ENCODE assay signal across 9 cellular contexts in the genomic region with DNA sequence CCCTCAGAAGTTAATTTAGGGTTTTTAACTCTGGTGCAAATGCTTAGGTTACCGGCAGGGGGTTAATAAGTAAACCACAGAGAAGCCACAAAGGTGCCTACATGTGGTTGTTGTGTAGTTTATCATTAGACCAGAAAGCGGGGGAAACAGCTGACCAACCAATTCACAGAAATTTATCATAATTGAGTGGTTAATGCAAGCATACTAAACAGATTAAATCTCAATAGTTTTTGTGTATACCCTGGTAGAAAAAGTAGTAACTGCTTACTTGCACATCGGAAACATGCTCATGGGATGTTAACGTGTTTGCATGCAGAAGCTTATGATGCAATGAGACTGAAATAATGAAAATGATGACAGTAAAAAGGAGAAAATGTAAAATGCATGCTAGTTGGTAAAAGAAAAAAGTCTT.
DNase-seq lines count a peak whose midpoint lies in the region; ATAC-seq, FAIRE-seq and TF ChIP-seq lines count a peak whose summit lies in the region.
"Had no signal": no experiment of that assay in that cellular context is flagged by ENCODE, and none has a peak within 500 bp of the region (broad histone marks: within the 10 kb centered on the region; RNA-seq: fewer than 3 reads in every experiment).

No MANE protein-coding gene starts in this region.

- 0 out of 2 replicates have a peak, but pooled peaks have one; percentile 13 for TF ChIP-seq RAD21 in HCT116 (IDR thresholded peaks at IDR 0.05; ENCODE audit: low read depth)

- no peaks in the 10 kb centered on the region for H3F3A ChIP-seq in Loucy (ENCODE audit: low read depth)

- intact Hi-C loops in HCT116 (cut with micrococcal nuclease), result loop anchor here (5.0 kb wide), 1 partner anchor 315 kb away; a partner anchor contains a TSS
- intact Hi-C loops in kidney (cut with DNase I), result no loop called here

- CTCF ChIA-PET in HCT116 (lab: Charles Lee), result no interaction called here
- CTCF ChIA-PET in activated CD4-positive, alpha-beta memory T cell treated with anti-CD3 and anti-CD28 coated beads, Interleukin-2, amount 10 ng/mL, durations not matched to agents 7 days and 5 days (lab: Charles Lee), result no interaction called here

- H3K9me3 Mint-ChIP-seq in activated CD4-positive, alpha-beta memory T cell treated with anti-CD3 and anti-CD28 coated beads, Interleukin-2, amount 10 ng/mL, durations not matched to agents 7 days and 5 days, result no peaks in the 10 kb centered on the region

- no peaks in the 10 kb centered on the region for H3K36me3 ChIP-seq in HCT116 (ENCODE audit: control insufficient read depth in 1 of 2, insufficient read depth in 2 of 2, low read length in 2 of 2)
- no peaks in the 10 kb centered on the region for H3K36me3 ChIP-seq in Loucy (ENCODE audit: insufficient read depth, low read length)
- no peaks in the 10 kb centered on the region for H3K36me3 ChIP-seq in kidney (ENCODE audit: control insufficient read depth in 1 of 2, insufficient read depth in 2 of 2, low read length in 2 of 2)

- H3K79me2 ChIP-seq in HCT116 (ENCODE audit: insufficient read depth, low read length) (no peaks in the 10 kb centered on the region), Loucy (ENCODE audit: insufficient read depth, low read length) (no peaks in the 10 kb centered on the region)

- no TSS peak for BruUV-seq in HCT116 (replicated peaks; lab: Mats Ljungman, UMichigan)

- H3K9ac ChIP-seq in HCT116 (ENCODE audit: low read length), result no peak overlapping the region
- H3K9ac ChIP-seq in Loucy (ENCODE audit: low read depth, low read length, poor library complexity, severe bottlenecking), result no peak overlapping the region
- H3K9ac ChIP-seq in kidney (ENCODE audit: low read length in 2 of 2), result no peak overlapping the region

- ATAC-seq in GM18508 (IDR thresholded peaks at IDR 0.05; ENCODE audit: insufficient read depth, unreplicated experiment), result peak; percentile 97
- ATAC-seq in HCT116, result peak; percentile 77

- H3K36me3 Mint-ChIP-seq in activated CD4-positive, alpha-beta memory T cell treated with anti-CD3 and anti-CD28 coated beads, Interleukin-2, amount 10 ng/mL, durations not matched to agents 7 days and 5 days (ENCODE audit: low read depth), result no peaks in the 10 kb centered on the region

- H3K4me1 ChIP-seq in HCT116 (ENCODE audit: control insufficient read depth in 1 of 2, insufficient read depth in 2 of 2, low read length in 2 of 2), result peaks cover 4 to 10% of the 10 kb centered on the region in 2 experiments
- H3K4me1 ChIP-seq in Loucy (ENCODE audit: insufficient read depth, low read length, poor library complexity, severe bottlenecking), result peaks cover 26% of the 10 kb centered on the region
- peaks cover 10 to 31% of the 10 kb centered on the region in 2 donors for H3K4me1 ChIP-seq in kidney (ENCODE audit: control insufficient read depth in 1 of 2, insufficient read depth in 1 of 2, low read depth in 1 of 2, low read length in 2 of 2)

- no peak overlapping the region for H3K27ac Mint-ChIP-seq in activated CD4-positive, alpha-beta memory T cell treated with anti-CD3 and anti-CD28 coated beads, Interleukin-2, amount 10 ng/mL, durations not matched to agents 7 days and 5 days

- TF ChIP-seq CTCF in HCT116 (IDR thresholded peaks at IDR 0.05 in 2 of 3, conservative IDR thresholded peaks at IDR 0.05 in 1 of 3; ENCODE audit: borderline replicate concordance in 1 of 3, insufficient read depth in 1 of 3, low read depth in 2 of 3, low read length in 2 of 3) (peak in 2 of 3 experiments; percentile 40 to 49; a peak in 4 of 6 replicates), Loucy (conservative IDR thresholded peaks at IDR 0.05; ENCODE audit: low read length) (peak; percentile 59), kidney (IDR thresholded peaks at IDR 0.05; ENCODE audit: borderline replicate concordance, extremely low read depth, insufficient read depth) (peak; percentile 13), GM10266 (IDR thresholded peaks at IDR 0.05; ENCODE audit: control insufficient read depth, insufficient read depth, low read depth, missing control alignments) (no peak)

- H3K27ac ChIP-seq in HCT116 (ENCODE audit: low read depth, low read length) (no peak overlapping the region), kidney (ENCODE audit: low read depth in 2 of 2, low read length in 2 of 2) (peak overlapping the region in 1 of 2 donors; percentile 28)

- peaks cover 4% of the 10 kb centered on the region for H4K20me1 ChIP-seq in HCT116 (ENCODE audit: insufficient read depth)
- H4K20me1 ChIP-seq in Loucy (ENCODE audit: insufficient read depth, low read length, poor library complexity, severe bottlenecking), result peaks cover 40% of the 10 kb centered on the region

- H3K27me3 ChIP-seq in HCT116 (ENCODE audit: insufficient read depth, low read length) (no peaks in the 10 kb centered on the region), Loucy (ENCODE audit: insufficient read depth, low read length, poor library complexity, severe bottlenecking) (peaks cover 49% of the 10 kb centered on the region)

- peak; percentile 72 for FAIRE-seq in kidney (lab: Jason Lieb, UNC)

- H3K4me3 ChIP-seq in HCT116 (replicated peaks in 1 of 2; ENCODE audit: low read depth in 1 of 2, low read length in 2 of 2) (no peak overlapping the region), Loucy (ENCODE audit: low read length, poor library complexity, severe bottlenecking) (no peak overlapping the region), kidney (ENCODE audit: low read length in 2 of 2) (peak overlapping the region; percentile 1 to 20)

- H2AFZ ChIP-seq in HCT116 (ENCODE audit: low read depth, low read length, poor library complexity, severe bottlenecking) (no peak overlapping the region), Loucy (ENCODE audit: low read length) (no peak overlapping the region)

- no peaks in the 10 kb centered on the region for H3K27me3 Mint-ChIP-seq in activated CD4-positive, alpha-beta memory T cell treated with anti-CD3 and anti-CD28 coated beads, Interleukin-2, amount 10 ng/mL, durations not matched to agents 7 days and 5 days

- DNase-seq in HCT116 (ENCODE audit: low read depth, low spot score) (peak; percentile 23), kidney (no peak), MV-4-11 (lab: John Stamatoyannopoulos, UW) (no peak), GM10266 (ENCODE audit: extremely low spot score) (no peak)
- no peak for DNase-seq in stimulated activated CD8-positive, alpha-beta memory T cell treated with anti-CD3 and anti-CD28 coated beads, Interleukin-4, amount 100 ng/mL, for 48 hours
- DNase-seq in activated CD4-positive, alpha-beta memory T cell treated with anti-CD3 and anti-CD28 coated beads, Interleukin-2, amount 10 ng/mL, durations not matched to agents 7 days and 5 days, result no peak
- DNase-seq: dermis blood vessel endothelial cell had no signal

- TF ChIP-seq POLR2A in HCT116 (IDR thresholded peaks at IDR 0.05; ENCODE audit: borderline replicate concordance, extremely low read depth, insufficient read depth, insufficient read length), result no peak

- RAD21 ChIA-PET in HCT116 (lab: Charles Lee; ENCODE audit: low non-redundant PET in 1 of 2, low total read pairs in 2 of 2, uncharacterized antibody in 2 of 2, unreplicated experiment in 2 of 2), result no interaction called here

- POLR2A ChIA-PET in HCT116 (lab: Charles Lee), result no interaction called here
- POLR2A ChIA-PET in activated CD4-positive, alpha-beta memory T cell treated with anti-CD3 and anti-CD28 coated beads, Interleukin-2, amount 10 ng/mL, durations not matched to agents 7 days and 5 days (lab: Charles Lee), result no interaction called here

- H3K4me1 Mint-ChIP-seq in activated CD4-positive, alpha-beta memory T cell treated with anti-CD3 and anti-CD28 coated beads, Interleukin-2, amount 10 ng/mL, durations not matched to agents 7 days and 5 days, result no peaks in the 10 kb centered on the region

- no peak overlapping the region for H3K4me3 Mint-ChIP-seq in activated CD4-positive, alpha-beta memory T cell treated with anti-CD3 and anti-CD28 coated beads, Interleukin-2, amount 10 ng/mL, durations not matched to agents 7 days and 5 days

- H3K9me3 ChIP-seq in HCT116 (ENCODE audit: control insufficient read depth in 1 of 2, insufficient read depth in 1 of 2, low read depth in 1 of 2, low read length in 2 of 2), result no peaks in the 10 kb centered on the region
- H3K9me3 ChIP-seq in Loucy (ENCODE audit: insufficient read depth, low read depth, low read length), result no peaks in the 10 kb centered on the region
- no peaks in the 10 kb centered on the region for H3K9me3 ChIP-seq in kidney (ENCODE audit: control insufficient read depth in 1 of 2, low read length in 2 of 2)

- H3K9me2 ChIP-seq in HCT116 (ENCODE audit: insufficient read depth) (no peaks in the 10 kb centered on the region), Loucy (replicated peaks; ENCODE audit: low read depth, low read length) (no peaks in the 10 kb centered on the region)

- no peak overlapping the region for H3K4me2 ChIP-seq in HCT116 (ENCODE audit: low read length)
- peak overlapping the region; percentile 30 for H3K4me2 ChIP-seq in Loucy (ENCODE audit: low read depth, low read length, poor library complexity, severe bottlenecking)

TF ChIP-seq in HCT116, 20 proteins besides CTCF, POLR2A, EP300 and RAD21 (continues in another document):
- TF ChIP-seq, protein P1, sequence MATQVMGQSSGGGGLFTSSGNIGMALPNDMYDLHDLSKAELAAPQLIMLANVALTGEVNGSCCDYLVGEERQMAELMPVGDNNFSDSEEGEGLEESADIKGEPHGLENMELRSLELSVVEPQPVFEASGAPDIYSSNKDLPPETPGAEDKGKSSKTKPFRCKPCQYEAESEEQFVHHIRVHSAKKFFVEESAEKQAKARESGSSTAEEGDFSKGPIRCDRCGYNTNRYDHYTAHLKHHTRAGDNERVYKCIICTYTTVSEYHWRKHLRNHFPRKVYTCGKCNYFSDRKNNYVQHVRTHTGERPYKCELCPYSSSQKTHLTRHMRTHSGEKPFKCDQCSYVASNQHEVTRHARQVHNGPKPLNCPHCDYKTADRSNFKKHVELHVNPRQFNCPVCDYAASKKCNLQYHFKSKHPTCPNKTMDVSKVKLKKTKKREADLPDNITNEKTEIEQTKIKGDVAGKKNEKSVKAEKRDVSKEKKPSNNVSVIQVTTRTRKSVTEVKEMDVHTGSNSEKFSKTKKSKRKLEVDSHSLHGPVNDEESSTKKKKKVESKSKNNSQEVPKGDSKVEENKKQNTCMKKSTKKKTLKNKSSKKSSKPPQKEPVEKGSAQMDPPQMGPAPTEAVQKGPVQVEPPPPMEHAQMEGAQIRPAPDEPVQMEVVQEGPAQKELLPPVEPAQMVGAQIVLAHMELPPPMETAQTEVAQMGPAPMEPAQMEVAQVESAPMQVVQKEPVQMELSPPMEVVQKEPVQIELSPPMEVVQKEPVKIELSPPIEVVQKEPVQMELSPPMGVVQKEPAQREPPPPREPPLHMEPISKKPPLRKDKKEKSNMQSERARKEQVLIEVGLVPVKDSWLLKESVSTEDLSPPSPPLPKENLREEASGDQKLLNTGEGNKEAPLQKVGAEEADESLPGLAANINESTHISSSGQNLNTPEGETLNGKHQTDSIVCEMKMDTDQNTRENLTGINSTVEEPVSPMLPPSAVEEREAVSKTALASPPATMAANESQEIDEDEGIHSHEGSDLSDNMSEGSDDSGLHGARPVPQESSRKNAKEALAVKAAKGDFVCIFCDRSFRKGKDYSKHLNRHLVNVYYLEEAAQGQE (IDR thresholded peaks at IDR 0.05; ENCODE audit: low read depth), result no peak
- TF ChIP-seq EGR1 (IDR thresholded peaks at IDR 0.05; ENCODE audit: low read depth) (no peak), CEBPB (IDR thresholded peaks at IDR 0.05; ENCODE audit: low read depth) (peak; percentile 65), ZNF274 (IDR thresholded peaks at IDR 0.05; ENCODE audit: low read depth, low read length) (no peak)

Comparison
In these comparisons a context has a peak if more than half of its experiments do, and no peak if none do; other contexts are left out.
1. H3K4me3 ChIP-seq: peak in kidney (2 of 2); none in HCT116 (0 of 2) and Loucy (single experiment).